1 cellular context compared by ENCODE assay signal in the genomic region with DNA sequence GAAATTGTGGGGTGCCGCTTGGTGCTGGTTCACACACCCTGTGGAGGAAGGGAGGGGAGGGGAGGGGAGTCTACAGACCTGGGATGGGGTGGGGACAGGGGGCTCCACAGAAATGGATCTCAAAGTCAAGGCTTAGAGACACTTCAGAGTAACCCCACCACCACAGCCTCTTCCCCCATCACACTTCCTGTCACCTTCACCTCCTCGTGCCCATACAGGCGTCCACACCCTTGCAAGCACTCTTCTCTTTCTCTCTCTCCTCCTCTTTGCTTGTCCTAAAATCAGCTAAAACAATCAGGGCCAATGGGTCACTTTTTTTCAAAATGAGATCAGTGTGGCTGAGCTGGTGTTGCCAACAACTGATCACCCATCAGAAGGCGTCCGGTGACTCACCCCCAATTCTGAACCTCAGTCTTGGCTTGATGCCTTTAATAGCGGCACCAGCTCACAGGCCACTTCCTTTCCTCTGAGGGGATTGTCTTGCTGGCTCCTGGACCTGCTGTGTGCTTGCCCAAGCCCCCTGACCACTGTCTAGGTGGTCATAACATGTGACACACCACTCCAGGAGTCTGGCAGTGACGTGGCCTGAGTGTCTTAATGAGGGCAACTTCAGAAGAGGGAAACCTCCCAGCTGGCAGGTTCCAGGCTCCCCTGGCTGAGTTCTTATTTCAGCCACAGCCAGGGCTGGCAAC.
TF ChIP-seq lines count a peak whose summit lies in the region.

No MANE protein-coding gene starts in this region.

TF ChIP-seq in HEK293, 187 proteins besides CTCF, POLR2A, EP300 and RAD21 (continued from another document and continues in another):
- TF ChIP-seq, protein P1, sequence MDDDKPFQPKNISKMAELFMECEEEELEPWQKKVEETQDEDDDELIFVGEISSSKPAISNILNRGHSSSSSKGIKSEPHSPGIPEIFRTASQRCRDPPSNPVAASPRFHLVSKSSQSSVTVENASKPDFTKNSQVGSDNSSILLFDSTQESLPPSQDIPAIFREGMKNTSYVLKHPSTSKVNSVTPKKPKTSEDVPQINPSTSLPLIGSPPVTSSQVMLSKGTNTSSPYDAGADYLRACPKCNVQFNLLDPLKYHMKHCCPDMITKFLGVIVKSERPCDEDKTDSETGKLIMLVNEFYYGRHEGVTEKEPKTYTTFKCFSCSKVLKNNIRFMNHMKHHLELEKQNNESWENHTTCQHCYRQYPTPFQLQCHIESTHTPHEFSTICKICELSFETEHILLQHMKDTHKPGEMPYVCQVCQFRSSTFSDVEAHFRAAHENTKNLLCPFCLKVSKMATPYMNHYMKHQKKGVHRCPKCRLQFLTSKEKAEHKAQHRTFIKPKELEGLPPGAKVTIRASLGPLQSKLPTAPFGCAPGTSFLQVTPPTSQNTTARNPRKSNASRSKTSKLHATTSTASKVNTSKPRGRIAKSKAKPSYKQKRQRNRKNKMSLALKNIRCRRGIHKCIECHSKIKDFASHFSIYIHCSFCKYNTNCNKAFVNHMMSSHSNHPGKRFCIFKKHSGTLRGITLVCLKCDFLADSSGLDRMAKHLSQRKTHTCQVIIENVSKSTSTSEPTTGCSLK (tag by site-specific recombination; IDR thresholded peaks at IDR 0.05) = no peak
- TF ChIP-seq GLIS1 (tag by site-specific recombination; IDR thresholded peaks at IDR 0.05) (peak; percentile 67), ZNF174 (tag by site-specific recombination; IDR thresholded peaks at IDR 0.05) (no peak), SP7 (tag by site-specific recombination; IDR thresholded peaks at IDR 0.05) (peak; percentile 43), ZNF555 (tag by site-specific recombination; conservative IDR thresholded peaks at IDR 0.05) (no peak), ZNF146 (tag by site-specific recombination; IDR thresholded peaks at IDR 0.05) (no peak; the same call in 1 of the 2 replicates), ZNF155 (tag by site-specific recombination; IDR thresholded peaks at IDR 0.05) (no peak), ZNF211 (tag by site-specific recombination; IDR thresholded peaks at IDR 0.05; ENCODE audit: low read depth) (no peak), ZNF530 (tag by site-specific recombination; IDR thresholded peaks at IDR 0.05; ENCODE audit: low read depth) (no peak), ZNF664 (tag by site-specific recombination; IDR thresholded peaks at IDR 0.05) (no peak), ZNF24 (tag by site-specific recombination; IDR thresholded peaks at IDR 0.05) (no peak), ZNF292 (tag by site-specific recombination; IDR thresholded peaks at IDR 0.05; ENCODE audit: borderline replicate concordance, low read depth) (no peak), ZNF10 (tag by site-specific recombination; IDR thresholded peaks at IDR 0.05) (peak; percentile 85; the same call in 1 of the 2 replicates), ZNF76 (tag by site-specific recombination; IDR thresholded peaks at IDR 0.05; ENCODE audit: borderline replicate concordance, low read depth) (no peak), ZNF768 (tag by site-specific recombination; IDR thresholded peaks at IDR 0.05) (no peak), ZNF114 (tag by site-specific recombination; IDR thresholded peaks at IDR 0.05) (no peak), ZNF16 (tag by site-specific recombination; IDR thresholded peaks at IDR 0.05; ENCODE audit: low read depth) (no peak), ZNF629 (tag by site-specific recombination; IDR thresholded peaks at IDR 0.05) (peak; percentile 48), ZNF548 (tag by site-specific recombination; IDR thresholded peaks at IDR 0.05) (no peak), ZNF175 (tag by site-specific recombination; IDR thresholded peaks at IDR 0.05) (no peak), GLI4 (tag by site-specific recombination; IDR thresholded peaks at IDR 0.05) (no peak), ZBTB8A (tag by site-specific recombination; IDR thresholded peaks at IDR 0.05) (0 out of 2 replicates have a peak, but pooled peaks have one; percentile 30), SP2 (tag by site-specific recombination; IDR thresholded peaks at IDR 0.05) (no peak), ZNF302 (tag by site-specific recombination; IDR thresholded peaks at IDR 0.05; ENCODE audit: low read depth) (no peak), YY2 (tag by site-specific recombination; IDR thresholded peaks at IDR 0.05) (no peak), ZNF549 (tag by site-specific recombination; IDR thresholded peaks at IDR 0.05) (no peak), ZNF140 (tag by site-specific recombination; IDR thresholded peaks at IDR 0.05) (no peak), ZNF169 (tag by site-specific recombination; IDR thresholded peaks at IDR 0.05) (no peak)
- TF ChIP-seq, protein P2, sequence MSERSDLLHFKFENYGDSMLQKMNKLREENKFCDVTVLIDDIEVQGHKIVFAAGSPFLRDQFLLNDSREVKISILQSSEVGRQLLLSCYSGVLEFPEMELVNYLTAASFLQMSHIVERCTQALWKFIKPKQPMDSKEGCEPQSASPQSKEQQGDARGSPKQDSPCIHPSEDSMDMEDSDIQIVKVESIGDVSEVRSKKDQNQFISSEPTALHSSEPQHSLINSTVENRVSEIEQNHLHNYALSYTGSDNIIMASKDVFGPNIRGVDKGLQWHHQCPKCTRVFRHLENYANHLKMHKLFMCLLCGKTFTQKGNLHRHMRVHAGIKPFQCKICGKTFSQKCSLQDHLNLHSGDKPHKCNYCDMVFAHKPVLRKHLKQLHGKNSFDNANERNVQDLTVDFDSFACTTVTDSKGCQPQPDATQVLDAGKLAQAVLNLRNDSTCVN (tag by site-specific recombination; optimal IDR thresholded peaks at IDR 0.05) = no peak
- TF ChIP-seq, protein P3, sequence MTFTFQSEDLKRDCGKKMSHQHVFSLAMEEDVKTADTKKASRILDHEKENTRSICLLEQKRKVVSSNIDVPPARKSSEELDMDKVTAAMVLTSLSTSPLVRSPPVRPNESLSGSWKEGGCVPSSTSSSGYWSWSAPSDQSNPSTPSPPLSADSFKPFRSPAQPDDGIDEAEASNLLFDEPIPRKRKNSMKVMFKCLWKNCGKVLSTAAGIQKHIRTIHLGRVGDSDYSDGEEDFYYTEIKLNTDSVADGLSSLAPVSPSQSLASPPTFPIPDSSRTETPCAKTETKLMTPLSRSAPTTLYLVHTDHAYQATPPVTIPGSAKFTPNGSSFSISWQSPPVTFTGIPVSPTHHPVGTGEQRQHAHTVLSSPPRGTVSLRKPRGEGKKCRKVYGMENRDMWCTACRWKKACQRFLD (tag by site-specific recombination; IDR thresholded peaks at IDR 0.05) = no peak
- TF ChIP-seq, protein P4, sequence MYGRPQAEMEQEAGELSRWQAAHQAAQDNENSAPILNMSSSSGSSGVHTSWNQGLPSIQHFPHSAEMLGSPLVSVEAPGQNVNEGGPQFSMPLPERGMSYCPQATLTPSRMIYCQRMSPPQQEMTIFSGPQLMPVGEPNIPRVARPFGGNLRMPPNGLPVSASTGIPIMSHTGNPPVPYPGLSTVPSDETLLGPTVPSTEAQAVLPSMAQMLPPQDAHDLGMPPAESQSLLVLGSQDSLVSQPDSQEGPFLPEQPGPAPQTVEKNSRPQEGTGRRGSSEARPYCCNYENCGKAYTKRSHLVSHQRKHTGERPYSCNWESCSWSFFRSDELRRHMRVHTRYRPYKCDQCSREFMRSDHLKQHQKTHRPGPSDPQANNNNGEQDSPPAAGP (tag by site-specific recombination; IDR thresholded peaks at IDR 0.05) = 0 out of 2 replicates have a peak, but pooled peaks have one; percentile 40
- TF ChIP-seq, protein P5, sequence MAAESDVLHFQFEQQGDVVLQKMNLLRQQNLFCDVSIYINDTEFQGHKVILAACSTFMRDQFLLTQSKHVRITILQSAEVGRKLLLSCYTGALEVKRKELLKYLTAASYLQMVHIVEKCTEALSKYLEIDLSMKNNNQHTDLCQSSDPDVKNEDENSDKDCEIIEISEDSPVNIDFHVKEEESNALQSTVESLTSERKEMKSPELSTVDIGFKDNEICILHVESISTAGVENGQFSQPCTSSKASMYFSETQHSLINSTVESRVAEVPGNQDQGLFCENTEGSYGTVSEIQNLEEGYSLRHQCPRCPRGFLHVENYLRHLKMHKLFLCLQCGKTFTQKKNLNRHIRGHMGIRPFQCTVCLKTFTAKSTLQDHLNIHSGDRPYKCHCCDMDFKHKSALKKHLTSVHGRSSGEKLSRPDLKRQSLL (tag by site-specific recombination; IDR thresholded peaks at IDR 0.05) = no peak
- TF ChIP-seq, protein P6, sequence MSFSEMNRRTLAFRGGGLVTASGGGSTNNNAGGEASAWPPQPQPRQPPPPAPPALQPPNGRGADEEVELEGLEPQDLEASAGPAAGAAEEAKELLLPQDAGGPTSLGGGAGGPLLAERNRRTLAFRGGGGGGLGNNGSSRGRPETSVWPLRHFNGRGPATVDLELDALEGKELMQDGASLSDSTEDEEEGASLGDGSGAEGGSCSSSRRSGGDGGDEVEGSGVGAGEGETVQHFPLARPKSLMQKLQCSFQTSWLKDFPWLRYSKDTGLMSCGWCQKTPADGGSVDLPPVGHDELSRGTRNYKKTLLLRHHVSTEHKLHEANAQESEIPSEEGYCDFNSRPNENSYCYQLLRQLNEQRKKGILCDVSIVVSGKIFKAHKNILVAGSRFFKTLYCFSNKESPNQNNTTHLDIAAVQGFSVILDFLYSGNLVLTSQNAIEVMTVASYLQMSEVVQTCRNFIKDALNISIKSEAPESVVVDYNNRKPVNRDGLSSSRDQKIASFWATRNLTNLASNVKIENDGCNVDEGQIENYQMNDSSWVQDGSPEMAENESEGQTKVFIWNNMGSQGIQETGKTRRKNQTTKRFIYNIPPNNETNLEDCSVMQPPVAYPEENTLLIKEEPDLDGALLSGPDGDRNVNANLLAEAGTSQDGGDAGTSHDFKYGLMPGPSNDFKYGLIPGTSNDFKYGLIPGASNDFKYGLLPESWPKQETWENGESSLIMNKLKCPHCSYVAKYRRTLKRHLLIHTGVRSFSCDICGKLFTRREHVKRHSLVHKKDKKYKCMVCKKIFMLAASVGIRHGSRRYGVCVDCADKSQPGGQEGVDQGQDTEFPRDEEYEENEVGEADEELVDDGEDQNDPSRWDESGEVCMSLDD (tag by site-specific recombination; IDR thresholded peaks at IDR 0.05) = no peak
- TF ChIP-seq, protein P7, sequence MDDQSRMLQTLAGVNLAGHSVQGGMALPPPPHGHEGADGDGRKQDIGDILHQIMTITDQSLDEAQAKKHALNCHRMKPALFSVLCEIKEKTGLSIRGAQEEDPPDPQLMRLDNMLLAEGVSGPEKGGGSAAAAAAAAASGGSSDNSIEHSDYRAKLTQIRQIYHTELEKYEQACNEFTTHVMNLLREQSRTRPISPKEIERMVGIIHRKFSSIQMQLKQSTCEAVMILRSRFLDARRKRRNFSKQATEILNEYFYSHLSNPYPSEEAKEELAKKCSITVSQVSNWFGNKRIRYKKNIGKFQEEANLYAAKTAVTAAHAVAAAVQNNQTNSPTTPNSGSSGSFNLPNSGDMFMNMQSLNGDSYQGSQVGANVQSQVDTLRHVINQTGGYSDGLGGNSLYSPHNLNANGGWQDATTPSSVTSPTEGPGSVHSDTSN (CRISPR knock-in tag; IDR thresholded peaks at IDR 0.05) = no peak
- TF ChIP-seq, protein P8, sequence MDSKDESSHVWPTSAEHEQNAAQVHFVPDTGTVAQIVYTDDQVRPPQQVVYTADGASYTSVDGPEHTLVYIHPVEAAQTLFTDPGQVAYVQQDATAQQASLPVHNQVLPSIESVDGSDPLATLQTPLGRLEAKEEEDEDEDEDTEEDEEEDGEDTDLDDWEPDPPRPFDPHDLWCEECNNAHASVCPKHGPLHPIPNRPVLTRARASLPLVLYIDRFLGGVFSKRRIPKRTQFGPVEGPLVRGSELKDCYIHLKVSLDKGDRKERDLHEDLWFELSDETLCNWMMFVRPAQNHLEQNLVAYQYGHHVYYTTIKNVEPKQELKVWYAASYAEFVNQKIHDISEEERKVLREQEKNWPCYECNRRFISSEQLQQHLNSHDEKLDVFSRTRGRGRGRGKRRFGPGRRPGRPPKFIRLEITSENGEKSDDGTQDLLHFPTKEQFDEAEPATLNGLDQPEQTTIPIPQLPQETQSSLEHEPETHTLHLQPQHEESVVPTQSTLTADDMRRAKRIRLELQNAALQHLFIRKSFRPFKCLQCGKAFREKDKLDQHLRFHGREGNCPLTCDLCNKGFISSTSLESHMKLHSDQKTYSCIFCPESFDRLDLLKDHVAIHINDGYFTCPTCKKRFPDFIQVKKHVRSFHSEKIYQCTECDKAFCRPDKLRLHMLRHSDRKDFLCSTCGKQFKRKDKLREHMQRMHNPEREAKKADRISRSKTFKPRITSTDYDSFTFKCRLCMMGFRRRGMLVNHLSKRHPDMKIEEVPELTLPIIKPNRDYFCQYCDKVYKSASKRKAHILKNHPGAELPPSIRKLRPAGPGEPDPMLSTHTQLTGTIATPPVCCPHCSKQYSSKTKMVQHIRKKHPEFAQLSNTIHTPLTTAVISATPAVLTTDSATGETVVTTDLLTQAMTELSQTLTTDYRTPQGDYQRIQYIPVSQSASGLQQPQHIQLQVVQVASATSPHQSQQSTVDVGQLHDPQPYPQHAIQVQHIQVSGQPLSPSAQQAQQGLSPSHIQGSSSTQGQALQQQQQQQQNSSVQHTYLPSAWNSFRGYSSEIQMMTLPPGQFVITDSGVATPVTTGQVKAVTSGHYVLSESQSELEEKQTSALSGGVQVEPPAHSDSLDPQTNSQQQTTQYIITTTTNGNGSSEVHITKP (tag by site-specific recombination; IDR thresholded peaks at IDR 0.05) = peak; percentile 78
- TF ChIP-seq, protein P9, sequence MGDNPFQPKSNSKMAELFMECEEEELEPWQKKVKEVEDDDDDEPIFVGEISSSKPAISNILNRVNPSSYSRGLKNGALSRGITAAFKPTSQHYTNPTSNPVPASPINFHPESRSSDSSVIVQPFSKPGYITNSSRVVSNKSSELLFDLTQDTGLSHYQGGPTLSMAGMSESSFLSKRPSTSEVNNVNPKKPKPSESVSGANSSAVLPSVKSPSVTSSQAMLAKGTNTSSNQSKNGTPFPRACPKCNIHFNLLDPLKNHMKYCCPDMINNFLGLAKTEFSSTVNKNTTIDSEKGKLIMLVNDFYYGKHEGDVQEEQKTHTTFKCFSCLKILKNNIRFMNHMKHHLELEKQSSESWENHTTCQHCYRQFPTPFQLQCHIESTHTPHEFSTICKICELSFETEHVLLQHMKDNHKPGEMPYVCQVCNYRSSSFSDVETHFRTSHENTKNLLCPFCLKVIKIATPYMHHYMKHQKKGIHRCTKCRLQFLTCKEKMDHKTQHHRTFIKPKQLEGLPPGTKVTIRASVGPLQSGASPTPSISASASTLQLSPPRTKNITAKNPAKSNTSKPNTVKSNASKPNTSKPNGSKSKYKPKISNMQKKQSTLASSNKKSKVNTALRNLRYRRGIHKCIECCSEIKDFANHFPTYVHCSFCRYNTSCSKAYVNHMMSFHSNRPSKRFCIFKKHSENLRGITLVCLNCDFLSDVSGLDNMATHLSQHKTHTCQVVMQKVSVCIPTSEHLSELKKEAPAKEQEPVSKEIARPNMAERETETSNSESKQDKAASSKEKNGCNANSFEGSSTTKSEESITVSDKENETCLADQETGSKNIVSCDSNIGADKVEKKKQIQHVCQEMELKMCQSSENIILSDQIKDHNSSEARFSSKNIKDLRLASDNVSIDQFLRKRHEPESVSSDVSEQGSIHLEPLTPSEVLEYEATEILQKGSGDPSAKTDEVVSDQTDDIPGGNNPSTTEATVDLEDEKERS (tag by site-specific recombination; IDR thresholded peaks at IDR 0.05) = no peak
- TF ChIP-seq, protein P10, sequence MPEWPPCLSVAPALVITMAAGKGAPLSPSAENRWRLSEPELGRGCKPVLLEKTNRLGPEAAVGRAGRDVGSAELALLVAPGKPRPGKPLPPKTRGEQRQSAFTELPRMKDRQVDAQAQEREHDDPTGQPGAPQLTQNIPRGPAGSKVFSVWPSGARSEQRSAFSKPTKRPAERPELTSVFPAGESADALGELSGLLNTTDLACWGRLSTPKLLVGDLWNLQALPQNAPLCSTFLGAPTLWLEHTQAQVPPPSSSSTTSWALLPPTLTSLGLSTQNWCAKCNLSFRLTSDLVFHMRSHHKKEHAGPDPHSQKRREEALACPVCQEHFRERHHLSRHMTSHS (tag by site-specific recombination; IDR thresholded peaks at IDR 0.05) = no peak
